In the genomic region with DNA sequence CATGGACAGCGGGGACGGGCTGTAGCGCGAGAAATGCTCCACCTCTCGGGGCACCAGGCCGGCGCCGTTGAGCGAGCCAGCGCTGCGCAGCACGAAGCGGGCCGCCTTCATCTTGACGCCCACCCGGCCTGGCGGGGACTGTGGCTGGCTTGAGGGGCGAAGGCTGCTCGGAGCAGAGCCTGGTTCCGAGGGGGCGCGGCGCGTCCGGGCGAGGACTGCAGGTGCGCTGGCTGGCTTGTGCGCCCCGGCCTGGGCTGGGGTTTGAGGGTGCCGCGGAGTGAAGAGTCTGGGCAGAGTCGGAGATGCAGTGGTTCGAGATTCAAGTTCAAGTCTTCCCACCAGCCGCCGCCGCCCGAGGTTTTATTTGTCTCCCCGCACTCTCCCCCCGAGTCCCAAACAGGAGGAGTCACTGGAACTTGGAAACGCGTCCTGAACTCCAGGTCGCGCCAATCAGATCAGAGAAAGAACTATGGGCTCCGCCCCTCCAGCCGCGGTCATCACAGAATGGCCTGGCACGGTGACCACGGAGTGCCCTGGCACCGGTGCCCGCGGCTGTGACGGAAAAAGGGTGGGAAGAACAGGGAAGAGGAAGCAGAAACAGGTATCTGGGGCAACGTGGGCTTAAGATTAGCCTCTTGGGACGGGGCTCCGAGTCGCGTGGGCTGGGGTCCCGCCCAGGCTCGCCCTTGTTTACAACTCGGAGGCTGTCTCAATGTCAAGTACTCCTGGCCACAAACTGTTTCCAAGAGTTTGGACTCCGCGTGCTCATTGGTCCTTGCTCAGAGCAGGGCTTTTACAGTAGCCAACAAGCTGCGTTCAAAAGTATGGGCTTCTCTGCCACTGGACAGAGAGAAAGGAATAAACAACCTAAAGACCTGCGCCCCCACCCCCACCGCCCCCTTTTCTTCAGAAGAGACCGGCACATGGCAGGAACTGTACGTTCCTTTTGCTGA, we compare ENCODE assay signal across 8 cellular contexts. TPM values are rescaled to one million over a fixed set of nuclear protein-coding genes. Genes with fewer than 3 reads are reported as not detected.
DNase-seq lines count a peak whose midpoint lies in the region; TF ChIP-seq lines count a peak whose summit lies in the region.

Gene PDK4 (minus strand): TSS at position 334 of the 953 bp plus-strand sequence. CDS start 223 bp downstream, at position 111.

- H3K27ac ChIP-seq in SJSA1 (no peak within 1 kb of the TSS), esophagus squamous epithelium (peak within 1 kb of the TSS; percentile 77 to 98 (median 94)), mesodermal cell (ENCODE audit: low read depth, low read length, severe bottlenecking) (no peak within 1 kb of the TSS), temporal lobe (ENCODE audit: low read depth, low read length) (peak within 1 kb of the TSS; percentile 93)

- H3K4me3 ChIP-seq in SJSA1 (peak within 1 kb of the TSS; percentile 48), esophagus squamous epithelium (peak within 1 kb of the TSS; percentile 51 to 86 (median 72)), mesodermal cell (ENCODE audit: extremely low read depth, insufficient read depth, low read length, poor library complexity, severe bottlenecking) (peak within 1 kb of the TSS; percentile 51)

- peaks cover 6% of the 10 kb centered on the region for H3K4me1 ChIP-seq in SJSA1 (replicated peaks)
- H3K4me1 ChIP-seq in esophagus squamous epithelium, result peaks cover 0 to 15% (median 5%) of the 10 kb centered on the region in 3 donors
- H3K4me1 ChIP-seq in mesodermal cell (ENCODE audit: control insufficient read depth, insufficient read depth, low read length, poor library complexity, severe bottlenecking), result peaks cover 4% of the 10 kb centered on the region

- 3 to 13% methylated on average over 16 of the region's 67 CpGs for WGBS in esophagus squamous epithelium, 2 donors
- 3 to 5% methylated on average over 55 to 60 of the region's 67 CpGs for WGBS in mesodermal cell (ENCODE audit: insufficient coverage in 2 of 2), 2 experiments

- no peak for TF ChIP-seq CTCF in esophagus squamous epithelium (IDR thresholded peaks at IDR 0.05)

- TF ChIP-seq POLR2A in esophagus squamous epithelium (IDR thresholded peaks at IDR 0.05), result peak in 2 of 4 donors; percentile 82 to 93

- H3K9me3 ChIP-seq in SJSA1 (replicated peaks) (no peaks in the 10 kb centered on the region), esophagus squamous epithelium (no peaks in the 10 kb centered on the region), mesodermal cell (ENCODE audit: control insufficient read depth, low read length) (no peaks in the 10 kb centered on the region)

- H3K27me3 ChIP-seq in SJSA1 (replicated peaks), result peaks cover 4% of the 10 kb centered on the region; the same call in 1 of the 2 replicates
- H3K27me3 ChIP-seq in esophagus squamous epithelium, result no peaks in the 10 kb centered on the region

- intact Hi-C loops in esophagus squamous epithelium (cut with DNase I), result no loop called here

- DNase-seq in stimulated activated CD4-positive, alpha-beta T cell treated with anti-CD3 and anti-CD28 coated beads, Interleukin-15, amount 100 ng/mL, for 24 hours, result peak; percentile 1
- no peak for DNase-seq in stimulated activated CD4-positive, alpha-beta T cell treated with anti-CD3 and anti-CD28 coated beads, Interleukin-2, amount 100 ng/mL, for 48 hours
- peak; percentile 53 to 58 for DNase-seq in SJSA1 (ENCODE audit: low read depth in 1 of 2, low spot score in 2 of 2)
- DNase-seq in esophagus squamous epithelium (lab: John Stamatoyannopoulos, UW), result peak; percentile 20
- DNase-seq in activated CD4-positive, alpha-beta T cell treated with anti-CD3 and anti-CD28 coated beads for 48 hours, result no peak
- DNase-seq in NCI-H1048 (lab: John Stamatoyannopoulos, UW), result no peak

- H3K36me3 ChIP-seq in SJSA1 (no peaks in the 10 kb centered on the region), esophagus squamous epithelium (peaks cover 0 to 30% (median 12%) of the 10 kb centered on the region in 3 donors), mesodermal cell (ENCODE audit: control insufficient read depth, insufficient read depth, low read length) (no peaks in the 10 kb centered on the region)

RNA-seq across cellular contexts. Expression of gene PDK4, which starts in this region (rescaled TPM):
- total RNA-seq in SJSA1 (2014; rRNA removed; shearing (Covaris generic)), result not detected in 2 replicates
- total RNA-seq in esophagus squamous epithelium (100 to 1,000 TPM in 2 of 4 donors, 1 to 10 TPM in 2; 4.1 to 129 (median 64.6) TPM), temporal lobe (6.4 TPM)
- polyA plus RNA-seq in mesodermal cell (2013, experiment 1 of 2), result 1.9 TPM
- 1.5 TPM for polyA plus RNA-seq in mesodermal cell (2013, experiment 2 of 2)

Comparison
In these comparisons a context has a peak if more than half of its experiments do, and no peak if none do; other contexts are left out.
1. DNase-seq: peak in stimulated activated CD4-positive, alpha-beta T cell treated with anti-CD3 and anti-CD28 coated beads, Interleukin-15, amount 100 ng/mL, for 24 hours (single experiment) and esophagus squamous epithelium (single experiment); none in stimulated activated CD4-positive, alpha-beta T cell treated with anti-CD3 and anti-CD28 coated beads, Interleukin-2, amount 100 ng/mL, for 48 hours (0 of 2), activated CD4-positive, alpha-beta T cell treated with anti-CD3 and anti-CD28 coated beads for 48 hours (single experiment) and NCI-H1048 (single experiment).
2. Peak in DNase-seq and H3K4me3 ChIP-seq in SJSA1; RNA of the gene not detected or under 1 TPM.
3. H3K27ac ChIP-seq: peak in esophagus squamous epithelium (4 of 4) and temporal lobe (single experiment); none in SJSA1 (single experiment) and mesodermal cell (single experiment).
4. Peak in every context shown above with its lines, with median percentiles within 50 percentile points of each other: H3K4me3 ChIP-seq.